ENCODE assay signal across 33 cellular contexts in genomic region chr1:108732398-108732797, GRCh38. TPM values are rescaled to one million over a fixed set of nuclear protein-coding genes. Genes with fewer than 3 reads are reported as not detected.
"Had no signal": no experiment of that assay in that cellular context is flagged by ENCODE, and none has a peak within 500 bp of the region (broad histone marks: within the 10 kb centered on the region; RNA-seq: fewer than 3 reads in every experiment).

No MANE protein-coding gene starts in this region.

- H3K36me3 ChIP-seq: breast epithelium, left ventricle myocardium inferior, neutrophil, pancreas, prostate gland, sigmoid colon, thyroid gland, upper lobe of left lung, vagina, WERI-Rb-1 had no signal

- ATAC-seq: activated CD4-positive, CD25-positive, alpha-beta regulatory T cell treated with anti-CD3 and anti-CD28 coated beads, Interleukin-2, amount 50 U/mL, for 24 hours; pancreas; stimulated activated memory B cell treated with anti-CD40 and anti-IgM and Interleukin-4, amounts not matched to agents 10 μg/mL and 1 μg/mL and 100 μg/mL, for 72 hours; stimulated activated naive CD8-positive, alpha-beta T cell treated with anti-CD3 and anti-CD28 coated beads, Interleukin-15, amount 100 ng/mL, for 72 hours had no signal

- H3K27me3 ChIP-seq: breast epithelium, pancreas, sigmoid colon, thyroid gland, upper lobe of left lung, vagina had no signal

- H3K4me2 ChIP-seq: smooth muscle cell had no signal

- H3K27ac ChIP-seq: breast epithelium, left ventricle myocardium inferior, neutrophil, pancreas, prostate gland, sigmoid colon, thyroid gland, upper lobe of left lung, vagina, WERI-Rb-1 had no signal

- H3K4me1 ChIP-seq: breast epithelium, left ventricle myocardium inferior, pancreas, prostate gland, sigmoid colon, thyroid gland, upper lobe of left lung, vagina had no signal

- DNase-seq: activated CD4-positive, alpha-beta T cell treated with anti-CD3 and anti-CD28 coated beads for 48 hours; activated CD4-positive, alpha-beta T cell treated with anti-CD3 and anti-CD28 coated beads, Interleukin-2, amount 50 U/mL, for 48 hours; activated CD8-positive, alpha-beta memory T cell treated with anti-CD3 and anti-CD28 coated beads for 24 hours; activated gamma-delta T cell; activated naive CD4-positive, alpha-beta T cell treated with anti-CD3 and anti-CD28 coated beads, Interleukin-2, amount 50 U/mL, for 16 hours; activated T-cell treated with anti-CD3 and anti-CD28 coated beads, Interleukin-2, amount 50 U/mL, for 1 hour; amygdala; dermis blood vessel endothelial cell; effector CD4-positive, alpha-beta T cell; foreskin melanocyte; islet precursor cell; left ventricle myocardium inferior; pancreas; sigmoid colon; stimulated activated CD4-positive, alpha-beta T cell treated with anti-CD3 and anti-CD28 coated beads, Interleukin-1b, Interleukin-23, amount 100 ng/mL, for 48 hours; stimulated activated CD4-positive, alpha-beta T cell treated with anti-CD3 and anti-CD28 coated beads, Interleukin-4, amount 100 ng/mL, for 4 hours; stimulated activated CD8-positive, alpha-beta memory T cell treated with anti-CD3 and anti-CD28 coated beads, Interleukin-4, amount 100 ng/mL, for 48 hours; stimulated activated naive CD8-positive, alpha-beta T cell treated with anti-CD3 and anti-CD28 coated beads, Interleukin-15, amount 100 ng/mL, for 72 hours; T1000; thyroid gland; WERI-Rb-1 had no signal

- H3K9me3 ChIP-seq: breast epithelium, left ventricle myocardium inferior, neutrophil, pancreas, prostate gland, sigmoid colon, thyroid gland, upper lobe of left lung, vagina had no signal

- H3K4me3 ChIP-seq: breast epithelium, left ventricle myocardium inferior, lung, pancreas, prostate gland, sigmoid colon, smooth muscle cell, thyroid gland, upper lobe of left lung, vagina had no signal

RNA-seq across cellular contexts. Expression of gene FNDC7, which starts 19.7 kb away (rescaled TPM):
- total RNA-seq: breast epithelium, dermis blood vessel endothelial cell, epithelial cell of proximal tubule, glomerular endothelial cell, left ventricle myocardium inferior, mucosa of gallbladder, sigmoid colon, thyroid gland, vagina had no signal
- polyA plus RNA-seq: pancreas, sigmoid colon, smooth muscle cell had no signal
